In the genomic region with DNA sequence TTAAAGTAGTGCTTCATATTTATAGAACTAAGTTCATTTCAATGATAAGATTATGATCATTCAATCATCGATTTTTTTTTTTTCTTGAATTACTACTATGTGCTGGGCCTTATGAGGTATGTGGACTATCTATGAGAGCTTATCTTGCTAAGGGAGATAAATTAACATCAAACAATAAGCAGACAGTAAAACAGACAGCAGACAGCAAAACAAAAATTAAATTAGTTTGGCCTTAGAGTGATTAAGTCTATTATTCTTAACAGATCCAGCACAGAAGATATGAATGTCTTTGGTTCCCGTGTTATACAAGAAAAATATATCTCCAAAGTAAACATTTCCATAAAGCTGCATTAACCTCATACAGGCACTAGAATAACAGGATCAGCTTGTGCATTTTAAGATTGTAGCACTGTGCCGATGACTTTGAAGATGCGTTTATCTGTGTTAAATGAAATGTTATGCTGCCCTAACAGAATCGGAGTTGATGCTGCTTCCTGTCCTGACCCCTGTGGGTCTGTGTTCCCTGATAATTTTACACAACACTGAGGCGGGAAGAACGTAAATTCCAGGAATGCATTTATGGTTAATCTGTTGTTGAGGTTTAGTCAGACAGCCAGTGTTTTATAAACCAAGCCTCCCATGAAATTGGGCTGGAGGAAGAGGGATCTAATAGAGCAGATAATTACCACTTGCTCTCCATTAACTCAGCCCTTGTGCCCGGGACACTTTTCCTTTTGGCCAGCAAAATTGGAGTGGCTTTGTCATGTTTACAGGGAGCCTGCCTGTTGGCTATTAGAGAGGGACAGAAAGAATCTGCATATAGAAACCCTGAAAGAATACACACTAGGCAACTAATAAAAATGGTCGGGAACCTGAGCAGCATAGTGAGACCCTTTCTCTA, we compare ENCODE assay signal across 16 cellular contexts.
A peak's percentile ranks its signal among the peaks of the same experiment; 100 is the strongest.
DNase-seq lines count a peak whose midpoint lies in the region; ATAC-seq and TF ChIP-seq lines count a peak whose summit lies in the region.
"Had no signal": no experiment of that assay in that cellular context is flagged by ENCODE, and none has a peak within 500 bp of the region (broad histone marks: within the 10 kb centered on the region; RNA-seq: fewer than 3 reads in every experiment).

No MANE protein-coding gene starts in this region.

- no peak overlapping the region for H3K4me3 Mint-ChIP-seq in GM23338
- no peak overlapping the region for H3K4me3 Mint-ChIP-seq in activated naive CD8-positive, alpha-beta T cell treated with anti-CD3 and anti-CD28 coated beads, Interleukin-2, amount 50 U/mL, for 24 hours
- no peak overlapping the region for H3K4me3 Mint-ChIP-seq in effector memory CD8-positive, alpha-beta T cell
- H3K4me3 Mint-ChIP-seq: central memory CD8-positive, alpha-beta T cell had no signal

- H3K27me3 ChIP-seq in GM23338 (ENCODE audit: insufficient read depth) = no peaks in the 10 kb centered on the region
- no peaks in the 10 kb centered on the region for H3K27me3 ChIP-seq in SJSA1 (replicated peaks)
- H3K27me3 ChIP-seq in lower lobe of right lung (ENCODE audit: low read depth) = no peaks in the 10 kb centered on the region
- H3K27me3 ChIP-seq: esophagus muscularis mucosa, Peyer's patch had no signal

- H3K27ac ChIP-seq in GM23338 (ENCODE audit: low read depth) = no peak overlapping the region
- H3K27ac ChIP-seq in SJSA1 = 0 out of 2 replicates have a peak overlapping the region, but pooled peaks have one; percentile 50
- H3K27ac ChIP-seq in lower lobe of right lung = no peak overlapping the region
- H3K27ac ChIP-seq: C4-2B, esophagus muscularis mucosa, Peyer's patch had no signal

- no peaks in the 10 kb centered on the region for H3F3A ChIP-seq in GM23338 (replicated peaks; ENCODE audit: low read depth)

- H3K9me3 ChIP-seq in SJSA1 (replicated peaks) (no peaks in the 10 kb centered on the region), lower lobe of right lung (no peaks in the 10 kb centered on the region)
- H3K9me3 ChIP-seq: esophagus muscularis mucosa, Peyer's patch had no signal

- H4K20me1 ChIP-seq in GM23338 (replicated peaks; ENCODE audit: insufficient read depth) = no peaks in the 10 kb centered on the region

- H3K79me2 ChIP-seq in GM23338 (replicated peaks; ENCODE audit: insufficient read depth) = no peaks in the 10 kb centered on the region

- H3K27ac Mint-ChIP-seq in GM23338 = 0 out of 2 replicates have a peak overlapping the region, but pooled peaks have one; percentile 64
- no peak overlapping the region for H3K27ac Mint-ChIP-seq in activated naive CD8-positive, alpha-beta T cell treated with anti-CD3 and anti-CD28 coated beads, Interleukin-2, amount 50 U/mL, for 24 hours
- peak overlapping the region in 1 of 2 donors; percentile 33 for H3K27ac Mint-ChIP-seq in effector memory CD8-positive, alpha-beta T cell

- H3K9me3 Mint-ChIP-seq in GM23338 = no peaks in the 10 kb centered on the region
- no peaks in the 10 kb centered on the region for H3K9me3 Mint-ChIP-seq in activated naive CD8-positive, alpha-beta T cell treated with anti-CD3 and anti-CD28 coated beads, Interleukin-2, amount 50 U/mL, for 24 hours
- no peaks in the 10 kb centered on the region for H3K9me3 Mint-ChIP-seq in effector memory CD8-positive, alpha-beta T cell
- H3K9me3 Mint-ChIP-seq: central memory CD8-positive, alpha-beta T cell had no signal

- DNase-seq in GM23338 (ENCODE audit: low spot score) (no peak), SJSA1 (ENCODE audit: low read depth in 1 of 2, low spot score in 2 of 2) (peak in 1 of 2 experiments; percentile 47), fibroblast of gingiva (ENCODE audit: low read depth) (peak; percentile 19), non-pigmented ciliary epithelial cell (ENCODE audit: low read depth) (peak; percentile 53), lower lobe of right lung (no peak), A172 (ENCODE audit: low spot score) (no peak)
- DNase-seq in activated naive CD8-positive, alpha-beta T cell treated with anti-CD3 and anti-CD28 coated beads, Interleukin-2, amount 50 U/mL, for 24 hours = no peak
- DNase-seq in effector memory CD8-positive, alpha-beta T cell = no peak
- DNase-seq: activated gamma-delta T cell treated with Interleukin-2 at 50 U/mL for 16 hours, H7, NCI-H1048, NCI-H526, Peyer's patch had no signal

- H3K4me1 ChIP-seq in GM23338 (ENCODE audit: insufficient read depth) (peaks cover 16% of the 10 kb centered on the region; the same call in 1 of the 2 replicates), SJSA1 (replicated peaks) (peaks cover 27% of the 10 kb centered on the region), lower lobe of right lung (no peaks in the 10 kb centered on the region)
- H3K4me1 ChIP-seq: Peyer's patch had no signal

- H3K4me2 ChIP-seq in GM23338 = no peak overlapping the region

- H2AFZ ChIP-seq in GM23338 = no peak overlapping the region

- no peaks in the 10 kb centered on the region for H3K9me2 ChIP-seq in GM23338 (ENCODE audit: insufficient read depth)

- intact Hi-C loops in lower lobe of right lung (cut with DNase I) = no loop called here

- no peak for TF ChIP-seq CTCF in GM23338 (conservative IDR thresholded peaks at IDR 0.05; ENCODE audit: low read depth in 2 of 2)
- TF ChIP-seq CTCF in lower lobe of right lung (IDR thresholded peaks at IDR 0.05) = no peak

- H3K27me3 Mint-ChIP-seq in GM23338 (ENCODE audit: insufficient read depth, low read depth, poor library complexity) = peaks cover 1% of the 10 kb centered on the region
- H3K27me3 Mint-ChIP-seq in activated naive CD8-positive, alpha-beta T cell treated with anti-CD3 and anti-CD28 coated beads, Interleukin-2, amount 50 U/mL, for 24 hours = no peaks in the 10 kb centered on the region
- H3K27me3 Mint-ChIP-seq in effector memory CD8-positive, alpha-beta T cell = no peaks in the 10 kb centered on the region
- H3K27me3 Mint-ChIP-seq: central memory CD8-positive, alpha-beta T cell had no signal

- ATAC-seq in GM23338 = no peak
- ATAC-seq in lower lobe of right lung = no peak
- no peak for ATAC-seq in activated naive CD8-positive, alpha-beta T cell treated with anti-CD3 and anti-CD28 coated beads, Interleukin-2, amount 50 U/mL, for 24 hours
- ATAC-seq in effector memory CD8-positive, alpha-beta T cell (replicated peaks) = no peak

- H3K36me3 ChIP-seq in GM23338 (ENCODE audit: insufficient read depth) (no peaks in the 10 kb centered on the region), SJSA1 (peaks cover 73% of the 10 kb centered on the region), lower lobe of right lung (peaks cover 91% of the 10 kb centered on the region)

- peaks cover 33% of the 10 kb centered on the region for H3K4me1 Mint-ChIP-seq in GM23338
- no peaks in the 10 kb centered on the region for H3K4me1 Mint-ChIP-seq in activated naive CD8-positive, alpha-beta T cell treated with anti-CD3 and anti-CD28 coated beads, Interleukin-2, amount 50 U/mL, for 24 hours
- H3K4me1 Mint-ChIP-seq in effector memory CD8-positive, alpha-beta T cell (ENCODE audit: low read depth in 2 of 2) = no peaks in the 10 kb centered on the region
- H3K4me1 Mint-ChIP-seq: central memory CD8-positive, alpha-beta T cell had no signal

- peaks cover 12% of the 10 kb centered on the region for H3K36me3 Mint-ChIP-seq in GM23338 (ENCODE audit: low read depth)
- peaks cover 17% of the 10 kb centered on the region for H3K36me3 Mint-ChIP-seq in activated naive CD8-positive, alpha-beta T cell treated with anti-CD3 and anti-CD28 coated beads, Interleukin-2, amount 50 U/mL, for 24 hours (ENCODE audit: low read depth)
- peaks cover 25% of the 10 kb centered on the region for H3K36me3 Mint-ChIP-seq in effector memory CD8-positive, alpha-beta T cell (ENCODE audit: insufficient read depth)

- H3K4me3 ChIP-seq in GM23338 (no peak overlapping the region), SJSA1 (no peak overlapping the region), lower lobe of right lung (no peak overlapping the region)
- H3K4me3 ChIP-seq: esophagus muscularis mucosa, Peyer's patch had no signal

TF ChIP-seq in GM23338, 12 proteins besides CTCF, POLR2A, EP300 and RAD21 (continues in another document):
- no peak for TF ChIP-seq NANOG (IDR thresholded peaks at IDR 0.05; ENCODE audit: borderline replicate concordance)

Comparison
In these comparisons a context has a peak if more than half of its experiments do, and no peak if none do; other contexts are left out.
1. DNase-seq: peak in fibroblast of gingiva (single experiment) and non-pigmented ciliary epithelial cell (single experiment); none in GM23338 (single experiment), lower lobe of right lung (single experiment), A172 (single experiment), activated naive CD8-positive, alpha-beta T cell treated with anti-CD3 and anti-CD28 coated beads, Interleukin-2, amount 50 U/mL, for 24 hours (single experiment) and effector memory CD8-positive, alpha-beta T cell (0 of 3).